17 cellular contexts compared by ENCODE assay signal in genomic region chr1:159909381-159909780, GRCh38. TPM values are rescaled to one million over a fixed set of nuclear protein-coding genes. Genes with fewer than 3 reads are reported as not detected.
A peak's percentile ranks its signal among the peaks of the same experiment; 100 is the strongest.
DNase-seq lines count a peak whose midpoint lies in the region; ATAC-seq and TF ChIP-seq lines count a peak whose summit lies in the region.
"Had no signal": no experiment of that assay in that cellular context is flagged by ENCODE, and none has a peak within 500 bp of the region (broad histone marks: within the 10 kb centered on the region; RNA-seq: fewer than 3 reads in every experiment).

No MANE protein-coding gene starts in this region.

- H3K36me3 ChIP-seq in hepatocyte (replicated peaks; ENCODE audit: insufficient read depth, low read depth): no peaks in the 10 kb centered on the region
- H3K36me3 ChIP-seq: SJCRH30, tibial artery had no signal

- H3K27me3 ChIP-seq in hepatocyte (no peaks in the 10 kb centered on the region), dorsolateral prefrontal cortex (no peaks in the 10 kb centered on the region)
- H3K27me3 ChIP-seq: SJCRH30, tibial artery had no signal

- H3K79me2 ChIP-seq in hepatocyte: no peaks in the 10 kb centered on the region

- H3K4me3 ChIP-seq in hepatocyte (no peak overlapping the region), dorsolateral prefrontal cortex (no peak overlapping the region)
- H3K4me3 ChIP-seq: psoas muscle, SJCRH30, tibial artery had no signal

- ATAC-seq in stimulated activated effector memory CD8-positive, alpha-beta T cell treated with anti-CD3 and anti-CD28 coated beads, Interleukin-12 subunit alpha, Interleukin-12 subunit beta, amount 100 ng/mL, for 72 hours: no peak
- ATAC-seq in HG03378 (IDR thresholded peaks at IDR 0.05; ENCODE audit: unreplicated experiment): no peak

- H3K9me3 ChIP-seq in hepatocyte (ENCODE audit: low read depth): no peaks in the 10 kb centered on the region
- H3K9me3 ChIP-seq: psoas muscle, SJCRH30, tibial artery had no signal

- H2AFZ ChIP-seq in hepatocyte: no peak overlapping the region

- H3K9me3 Mint-ChIP-seq in T-helper 2 cell treated with Interferon-gamma antibody and Interleukin-4, amounts not matched to agents 5 μg/mL and 100 μg/mL, for 36 hours: no peaks in the 10 kb centered on the region
- H3K9me3 Mint-ChIP-seq in stimulated activated effector memory CD8-positive, alpha-beta T cell treated with anti-CD3 and anti-CD28 coated beads, Interleukin-12 subunit alpha, Interleukin-12 subunit beta, amount 100 ng/mL, for 72 hours: no peaks in the 10 kb centered on the region

- H3K9me2 ChIP-seq in hepatocyte (replicated peaks; ENCODE audit: insufficient read depth): no peaks in the 10 kb centered on the region

- peaks cover 41% of the 10 kb centered on the region for H3K4me1 ChIP-seq in hepatocyte (ENCODE audit: insufficient read depth)
- H3K4me1 ChIP-seq: psoas muscle had no signal

- H3K4me2 ChIP-seq in hepatocyte: no peak overlapping the region

- DNase-seq in T-helper 2 cell treated with Interferon-gamma antibody and Interleukin-4, amounts not matched to agents 5 μg/mL and 100 μg/mL, for 36 hours (ENCODE audit: low spot score): no peak
- DNase-seq in T-helper 2 cell (no peak), OCI-M1 (lab: John Stamatoyannopoulos, UW) (peak; percentile 50), hepatocyte (ENCODE audit: low spot score) (no peak), dorsolateral prefrontal cortex (no peak), NCI-H1092 (lab: John Stamatoyannopoulos, UW) (no peak)
- DNase-seq in stimulated activated effector memory CD8-positive, alpha-beta T cell treated with anti-CD3 and anti-CD28 coated beads, Interleukin-12 subunit alpha, Interleukin-12 subunit beta, amount 100 ng/mL, for 72 hours (ENCODE audit: low spot score in 2 of 2): no peak
- DNase-seq: 8988T; islet precursor cell; NCI-H1048; NCI-H2171 treated with DMSO at 0.1 percent for 48 hours; psoas muscle; SJCRH30; stimulated activated CD8-positive, alpha-beta memory T cell treated with anti-CD3 and anti-CD28 coated beads, Interleukin-4, amount 100 ng/mL, for 48 hours; tibial artery had no signal

- peak overlapping the region; percentile 82 for H3K27ac ChIP-seq in hepatocyte
- no peak overlapping the region for H3K27ac ChIP-seq in dorsolateral prefrontal cortex
- H3K27ac ChIP-seq: SJCRH30 had no signal

- peaks cover 16% of the 10 kb centered on the region for H3K36me3 Mint-ChIP-seq in T-helper 2 cell treated with Interferon-gamma antibody and Interleukin-4, amounts not matched to agents 5 μg/mL and 100 μg/mL, for 36 hours (ENCODE audit: low read depth)
- peaks cover 21% of the 10 kb centered on the region for H3K36me3 Mint-ChIP-seq in stimulated activated effector memory CD8-positive, alpha-beta T cell treated with anti-CD3 and anti-CD28 coated beads, Interleukin-12 subunit alpha, Interleukin-12 subunit beta, amount 100 ng/mL, for 72 hours

- no peaks in the 10 kb centered on the region for H3K27me3 Mint-ChIP-seq in T-helper 2 cell treated with Interferon-gamma antibody and Interleukin-4, amounts not matched to agents 5 μg/mL and 100 μg/mL, for 36 hours (ENCODE audit: low read depth)

- no peak for TF ChIP-seq CTCF in hepatocyte (IDR thresholded peaks at IDR 0.05; ENCODE audit: poor library complexity)
- no peak for TF ChIP-seq CTCF in dorsolateral prefrontal cortex (IDR thresholded peaks at IDR 0.05 in 54 of 56, conservative IDR thresholded peaks at IDR 0.05 in 2 of 56; ENCODE audit: low read depth in 1 of 56, partially characterized antibody in 56 of 56)

- H3K4me3 Mint-ChIP-seq in T-helper 2 cell treated with Interferon-gamma antibody and Interleukin-4, amounts not matched to agents 5 μg/mL and 100 μg/mL, for 36 hours: no peak overlapping the region
- peak overlapping the region; percentile 63 for H3K4me3 Mint-ChIP-seq in stimulated activated effector memory CD8-positive, alpha-beta T cell treated with anti-CD3 and anti-CD28 coated beads, Interleukin-12 subunit alpha, Interleukin-12 subunit beta, amount 100 ng/mL, for 72 hours

- intact Hi-C loops in dorsolateral prefrontal cortex (cut with DNase I): no loop called here

- H3K27ac Mint-ChIP-seq in T-helper 2 cell treated with Interferon-gamma antibody and Interleukin-4, amounts not matched to agents 5 μg/mL and 100 μg/mL, for 36 hours: peak overlapping the region; percentile 54
- peak overlapping the region; percentile 97 for H3K27ac Mint-ChIP-seq in stimulated activated effector memory CD8-positive, alpha-beta T cell treated with anti-CD3 and anti-CD28 coated beads, Interleukin-12 subunit alpha, Interleukin-12 subunit beta, amount 100 ng/mL, for 72 hours

- no peaks in the 10 kb centered on the region for H4K20me1 ChIP-seq in hepatocyte (ENCODE audit: insufficient read depth, poor library complexity, severe bottlenecking)

- peaks cover 49% of the 10 kb centered on the region for H3K4me1 Mint-ChIP-seq in T-helper 2 cell treated with Interferon-gamma antibody and Interleukin-4, amounts not matched to agents 5 μg/mL and 100 μg/mL, for 36 hours (ENCODE audit: low read depth)
- peaks cover 55% of the 10 kb centered on the region for H3K4me1 Mint-ChIP-seq in stimulated activated effector memory CD8-positive, alpha-beta T cell treated with anti-CD3 and anti-CD28 coated beads, Interleukin-12 subunit alpha, Interleukin-12 subunit beta, amount 100 ng/mL, for 72 hours

RNA-seq across cellular contexts. Expression of gene CFAP45, which starts 9.4 kb away (rescaled TPM):
- total RNA-seq in hepatocyte: 0.43 TPM in 1 of 2 replicates, not detected in the other
- polyA plus RNA-seq in hepatocyte: not detected in 2 replicates
- total RNA-seq in dorsolateral prefrontal cortex: 1 to 10 TPM in 6 of 120 experiments, under 1 TPM in 26, not detected in 88; 0.26 to 2.2 (median 0.70) TPM

RNA-seq across cellular contexts. Expression of gene TAGLN2, which starts 15.9 kb away (rescaled TPM):
- total RNA-seq in hepatocyte: 122 and 124 TPM in 2 replicates
- 284 and 292 TPM in 2 replicates for polyA plus RNA-seq in hepatocyte
- total RNA-seq in dorsolateral prefrontal cortex: 10 to 100 TPM; 21.2 to 87.9 (median 41.1) TPM

RNA-seq across cellular contexts. Expression of gene IGSF9, which starts 36.0 kb away (rescaled TPM):
- total RNA-seq in hepatocyte: 5.3 and 8.2 TPM in 2 replicates
- polyA plus RNA-seq in hepatocyte: 22.5 and 25.4 TPM in 2 replicates
- total RNA-seq in dorsolateral prefrontal cortex: under 1 TPM in 90 of 120 experiments, not detected in 30; 0.11 to 0.95 (median 0.25) TPM
- total RNA-seq: psoas muscle had no signal

RNA-seq across cellular contexts. Expression of gene SLAMF9, which starts 44.7 kb away (rescaled TPM):
- total RNA-seq in hepatocyte (not detected in 2 replicates), dorsolateral prefrontal cortex (under 1 TPM in 7 of 120 experiments, not detected in 113; 0.57 to 0.99 (median 0.78) TPM)
- polyA plus RNA-seq in hepatocyte: not detected in 2 replicates
- total RNA-seq: glomerular endothelial cell, psoas muscle, SJCRH30 had no signal
- polyA plus RNA-seq: psoas muscle had no signal

RNA-seq across cellular contexts. Expression of gene VSIG8, which starts 46.9 kb away (rescaled TPM):
- total RNA-seq in hepatocyte (0.33 TPM in 1 of 2 replicates, not detected in the other), dorsolateral prefrontal cortex (under 1 TPM in 24 of 120 experiments, not detected in 96; 0.24 to 0.68 (median 0.34) TPM)
- polyA plus RNA-seq in hepatocyte: 0.13 and 0.38 TPM in 2 replicates
- total RNA-seq: psoas muscle, SJCRH30 had no signal
- polyA plus RNA-seq: psoas muscle had no signal
